1 cellular context compared by ENCODE assay signal in genomic region chr20:13784893-13785715, GRCh38.
TF ChIP-seq lines count a peak whose summit lies in the region.

TSS of gene ESF1 (minus strand) at chr20:13784919. CDS start at chr20:13783140, 1,779 bp downstream.
TSS of gene NDUFAF5 (plus strand) at chr20:13785028. CDS start at chr20:13785069, 41 bp downstream.

TF ChIP-seq in HepG2, 621 proteins besides CTCF, POLR2A, EP300 and RAD21 (continued from another document and continues in another):
- TF ChIP-seq ZNF407 (CRISPR knock-in tag; IDR thresholded peaks at IDR 0.05; ENCODE audit: not compliant biosample characterization) (peak; percentile 63), RFX5 (IDR thresholded peaks at IDR 0.05; ENCODE audit: low read depth, low read length) (no peak; the same call in 1 of the 2 replicates), RERE (CRISPR knock-in tag; IDR thresholded peaks at IDR 0.05; ENCODE audit: low read depth) (peak; percentile 85), AHR (CRISPR knock-in tag; IDR thresholded peaks at IDR 0.05) (peak; percentile 85; the same call in 1 of the 2 replicates), ONECUT2 (CRISPR knock-in tag; IDR thresholded peaks at IDR 0.05) (no peak), ZFP62 (CRISPR knock-in tag; IDR thresholded peaks at IDR 0.05) (no peak), SIN3B (IDR thresholded peaks at IDR 0.05; ENCODE audit: low read length) (peak; percentile 83), KDM6A (CRISPR knock-in tag; IDR thresholded peaks at IDR 0.05; ENCODE audit: low read depth) (no peak; the same call in 1 of the 2 replicates), NFYC (CRISPR knock-in tag; IDR thresholded peaks at IDR 0.05) (peak; percentile 64; the same call in 1 of the 2 replicates), POLR2G (IDR thresholded peaks at IDR 0.05; ENCODE audit: low read depth, low read length) (peak; percentile 96), DNMT3B (CRISPR knock-in tag; conservative IDR thresholded peaks at IDR 0.05) (peak; percentile 95), PBX2 (CRISPR knock-in tag; IDR thresholded peaks at IDR 0.05) (no peak), HDAC2 (CRISPR knock-in tag; IDR thresholded peaks at IDR 0.05) (peak; percentile 96), SP5 (CRISPR knock-in tag; IDR thresholded peaks at IDR 0.05; ENCODE audit: borderline replicate concordance, low read depth) (peak; percentile 85), PAXIP1 (CRISPR knock-in tag; conservative IDR thresholded peaks at IDR 0.05) (peak; percentile 61), ZGPAT (CRISPR knock-in tag; IDR thresholded peaks at IDR 0.05) (peak; percentile 97), CSRNP1 (CRISPR knock-in tag; IDR thresholded peaks at IDR 0.05) (peak; percentile 63), ZMYM4 (CRISPR knock-in tag; IDR thresholded peaks at IDR 0.05) (peak; percentile 99), RARG (CRISPR knock-in tag; IDR thresholded peaks at IDR 0.05; ENCODE audit: low read depth) (no peak), MLLT10 (CRISPR knock-in tag; IDR thresholded peaks at IDR 0.05) (no peak), KAT2B (IDR thresholded peaks at IDR 0.05; ENCODE audit: borderline replicate concordance, low read depth, low read length) (no peak), POGK (CRISPR knock-in tag; conservative IDR thresholded peaks at IDR 0.05) (peak; percentile 93), ZNF503 (CRISPR knock-in tag; IDR thresholded peaks at IDR 0.05) (peak; percentile 83), FLYWCH1 (CRISPR knock-in tag; IDR thresholded peaks at IDR 0.05) (peak; percentile 72; the same call in 1 of the 2 replicates)
